ENCODE assay signal across 1 cellular context in the genomic region with DNA sequence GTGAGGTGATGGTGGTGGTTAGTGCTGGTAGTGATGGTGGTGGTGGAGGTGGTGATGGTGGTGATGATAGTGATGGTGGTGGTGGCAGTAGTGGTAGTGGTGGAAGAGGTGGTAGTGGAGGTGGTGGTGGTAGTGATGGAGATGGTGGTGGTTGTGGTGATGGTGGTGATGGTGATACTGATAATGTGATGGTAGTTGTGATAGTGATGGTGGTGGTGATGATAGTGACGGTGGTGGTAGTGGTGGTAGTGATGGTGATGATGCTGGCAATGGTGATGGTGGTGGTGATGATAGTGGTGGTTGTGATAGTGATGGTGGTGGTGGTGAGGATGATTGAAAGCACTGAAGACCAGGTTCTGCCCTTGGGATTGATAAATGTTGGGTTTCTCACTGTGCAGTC.
TF ChIP-seq lines count a peak whose summit lies in the region.

No MANE protein-coding gene starts in this region.

TF ChIP-seq in IMR-90, 13 proteins besides CTCF, POLR2A, EP300 and RAD21 (continued from another document):
- TF ChIP-seq, protein P1, sequence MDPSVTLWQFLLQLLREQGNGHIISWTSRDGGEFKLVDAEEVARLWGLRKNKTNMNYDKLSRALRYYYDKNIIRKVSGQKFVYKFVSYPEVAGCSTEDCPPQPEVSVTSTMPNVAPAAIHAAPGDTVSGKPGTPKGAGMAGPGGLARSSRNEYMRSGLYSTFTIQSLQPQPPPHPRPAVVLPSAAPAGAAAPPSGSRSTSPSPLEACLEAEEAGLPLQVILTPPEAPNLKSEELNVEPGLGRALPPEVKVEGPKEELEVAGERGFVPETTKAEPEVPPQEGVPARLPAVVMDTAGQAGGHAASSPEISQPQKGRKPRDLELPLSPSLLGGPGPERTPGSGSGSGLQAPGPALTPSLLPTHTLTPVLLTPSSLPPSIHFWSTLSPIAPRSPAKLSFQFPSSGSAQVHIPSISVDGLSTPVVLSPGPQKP (IDR thresholded peaks at IDR 0.05; ENCODE audit: borderline replicate concordance, low read depth, low read length): no peak
- TF ChIP-seq RFX5 (IDR thresholded peaks at IDR 0.05; ENCODE audit: low read depth, low read length) (no peak), NFE2L2 (IDR thresholded peaks at IDR 0.05; ENCODE audit: low read depth, low read length) (no peak), BHLHE40 (IDR thresholded peaks at IDR 0.05; ENCODE audit: low read depth, low read length) (no peak)
